ENCODE assay signal across 1 cellular context in genomic region chr11:47578524-47579460, GRCh38.
A peak's percentile ranks its signal among the peaks of the same experiment; 100 is the strongest.
TF ChIP-seq lines count a peak whose summit lies in the region.

Gene KBTBD4, minus strand, starts transcription at chr11:47578970. Its CDS starts 19 bp downstream, at chr11:47578951.
Gene NDUFS3, plus strand, starts transcription at chr11:47579074. Its CDS starts 18 bp downstream, at chr11:47579092.

TF ChIP-seq in GM12878, 131 proteins besides CTCF, POLR2A, EP300 and RAD21 (continued from another document):
- no peak for TF ChIP-seq PRDM15 (CRISPR knock-in tag; IDR thresholded peaks at IDR 0.05)
- TF ChIP-seq RELB (IDR thresholded peaks at IDR 0.05; ENCODE audit: low read depth), result peak; percentile 99
- TF ChIP-seq PML (IDR thresholded peaks at IDR 0.05; ENCODE audit: low read length), result peak; percentile 91
- TF ChIP-seq SMAD5 (IDR thresholded peaks at IDR 0.05; ENCODE audit: low read depth), result peak; percentile 74; the same call in 1 of the 2 replicates
- no peak for TF ChIP-seq ATF3 (IDR thresholded peaks at IDR 0.05; ENCODE audit: borderline replicate concordance, extremely low read depth, low read depth, low read length)
- no peak; the same call in 1 of the 2 replicates for TF ChIP-seq RCOR1 (conservative IDR thresholded peaks at IDR 0.05; ENCODE audit: low read depth, low read length)
